In the genomic region with DNA sequence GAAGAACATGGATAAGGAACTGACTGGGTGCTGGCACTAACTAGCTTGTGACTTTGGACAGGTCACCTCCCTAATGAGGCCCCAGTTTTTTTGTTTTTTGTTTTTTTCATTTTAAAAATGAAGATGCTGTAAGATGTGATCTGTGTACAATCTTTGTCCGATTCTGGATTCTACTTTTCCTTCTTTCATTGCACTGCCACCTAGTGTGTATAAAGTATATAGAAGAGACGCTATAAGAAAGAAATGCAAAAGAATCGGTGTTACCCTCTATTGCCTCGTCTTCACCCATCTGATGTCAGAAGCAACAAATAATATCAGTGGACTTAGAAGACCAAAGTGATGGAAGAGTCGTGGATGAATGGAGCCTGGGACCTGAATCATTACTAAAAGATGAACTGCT, we compare ENCODE assay signal across 9 cellular contexts. TPM values are rescaled to one million over a fixed set of nuclear protein-coding genes. Genes with fewer than 3 reads are reported as not detected.
DNase-seq lines count a peak whose midpoint lies in the region; ATAC-seq and TF ChIP-seq lines count a peak whose summit lies in the region.
"Had no signal": no experiment of that assay in that cellular context is flagged by ENCODE, and none has a peak within 500 bp of the region (broad histone marks: within the 10 kb centered on the region; RNA-seq: fewer than 3 reads in every experiment).

No MANE protein-coding gene starts in this region.

- H3K36me3 ChIP-seq in Karpas-422 (ENCODE audit: insufficient read depth, low read length), result no peaks in the 10 kb centered on the region

- DNase-seq in NCI-H82 (lab: John Stamatoyannopoulos, UW) (peak; percentile 17), NCI-H82 treated with DMSO at 0.1 percent for 48 hours (lab: John Stamatoyannopoulos, UW; ENCODE audit: unreplicated experiment) (no peak), Karpas-422 (peak; percentile 43), retinal pigment epithelial cell (ENCODE audit: low read depth) (no peak), nucleus accumbens (lab: John Stamatoyannopoulos, UW) (no peak), epidermal melanocyte (ENCODE audit: insufficient read length, low spot score) (no peak)
- DNase-seq in effector memory CD8-positive, alpha-beta T cell, result no peak
- DNase-seq in activated CD8-positive, alpha-beta memory T cell treated with anti-CD3 and anti-CD28 coated beads, Interleukin-2, amount 50 U/mL, for 48 hours, result no peak

- H3K9me2 ChIP-seq in Karpas-422 (replicated peaks; ENCODE audit: insufficient read depth, low read length), result no peaks in the 10 kb centered on the region

- H3K4me2 ChIP-seq in Karpas-422 (ENCODE audit: low read depth, low read length, poor library complexity, severe bottlenecking), result no peak overlapping the region

- H3K27ac ChIP-seq in Karpas-422 (ENCODE audit: low read length), result no peak overlapping the region

- no peak overlapping the region for H2AFZ ChIP-seq in Karpas-422 (ENCODE audit: low read length)

- no peaks in the 10 kb centered on the region for H3K9me3 Mint-ChIP-seq in effector memory CD8-positive, alpha-beta T cell

- peak; percentile 54 for ATAC-seq in effector memory CD8-positive, alpha-beta T cell (replicated peaks)

- no peaks in the 10 kb centered on the region for H3K79me2 ChIP-seq in Karpas-422 (ENCODE audit: low read length)

- H3K27me3 Mint-ChIP-seq in effector memory CD8-positive, alpha-beta T cell, result no peaks in the 10 kb centered on the region

- no peaks in the 10 kb centered on the region for H4K20me1 ChIP-seq in Karpas-422 (ENCODE audit: insufficient read depth, low read depth, low read length)

- peaks cover 4% of the 10 kb centered on the region; the same call in 1 of the 2 replicates for H3K9me3 ChIP-seq in Karpas-422 (ENCODE audit: low read length)

- peak overlapping the region in 1 of 2 donors; percentile 88 for H3K27ac Mint-ChIP-seq in effector memory CD8-positive, alpha-beta T cell

- no peaks in the 10 kb centered on the region for H3K27me3 ChIP-seq in Karpas-422 (ENCODE audit: low read length)

- H3K4me3 ChIP-seq in Karpas-422 (ENCODE audit: low read length) (no peak overlapping the region), retinal pigment epithelial cell (ENCODE audit: low read length) (no peak overlapping the region)

- peaks cover 2 to 9% of the 10 kb centered on the region in 2 donors for H3K4me1 Mint-ChIP-seq in effector memory CD8-positive, alpha-beta T cell (ENCODE audit: low read depth in 2 of 2)

- no peak overlapping the region for H3K9ac ChIP-seq in Karpas-422 (ENCODE audit: low read length)

- H3K4me1 ChIP-seq in Karpas-422 (ENCODE audit: low read length), result no peaks in the 10 kb centered on the region

- peak; percentile 9 for TF ChIP-seq CTCF in retinal pigment epithelial cell (conservative IDR thresholded peaks at IDR 0.05; ENCODE audit: low read depth, low read length)

- H3K4me3 Mint-ChIP-seq in effector memory CD8-positive, alpha-beta T cell, result no peak overlapping the region
- H3K4me3 Mint-ChIP-seq: CD8-positive, alpha-beta memory T cell had no signal

- H3K36me3 Mint-ChIP-seq in effector memory CD8-positive, alpha-beta T cell (ENCODE audit: insufficient read depth), result no peaks in the 10 kb centered on the region
- H3K36me3 Mint-ChIP-seq: CD8-positive, alpha-beta memory T cell had no signal

RNA-seq across cellular contexts. Expression of a gene that starts 58.6 kb away (rescaled TPM):
- 0.51 and 1.3 TPM in 2 replicates for total RNA-seq in Karpas-422 (2014; rRNA removed; shearing (Covaris generic); ENCODE audit: low replicate concordance)

Comparison
In these comparisons a context has a peak if more than half of its experiments do, and no peak if none do; other contexts are left out.
1. DNase-seq: peak in NCI-H82 (single experiment) and Karpas-422 (single experiment); none in NCI-H82 treated with DMSO at 0.1 percent for 48 hours (single experiment), effector memory CD8-positive, alpha-beta T cell (0 of 3), retinal pigment epithelial cell (single experiment), nucleus accumbens (0 of 56), activated CD8-positive, alpha-beta memory T cell treated with anti-CD3 and anti-CD28 coated beads, Interleukin-2, amount 50 U/mL, for 48 hours (single experiment) and epidermal melanocyte (single experiment).